ENCODE assay signal across 8 cellular contexts in the genomic region with DNA sequence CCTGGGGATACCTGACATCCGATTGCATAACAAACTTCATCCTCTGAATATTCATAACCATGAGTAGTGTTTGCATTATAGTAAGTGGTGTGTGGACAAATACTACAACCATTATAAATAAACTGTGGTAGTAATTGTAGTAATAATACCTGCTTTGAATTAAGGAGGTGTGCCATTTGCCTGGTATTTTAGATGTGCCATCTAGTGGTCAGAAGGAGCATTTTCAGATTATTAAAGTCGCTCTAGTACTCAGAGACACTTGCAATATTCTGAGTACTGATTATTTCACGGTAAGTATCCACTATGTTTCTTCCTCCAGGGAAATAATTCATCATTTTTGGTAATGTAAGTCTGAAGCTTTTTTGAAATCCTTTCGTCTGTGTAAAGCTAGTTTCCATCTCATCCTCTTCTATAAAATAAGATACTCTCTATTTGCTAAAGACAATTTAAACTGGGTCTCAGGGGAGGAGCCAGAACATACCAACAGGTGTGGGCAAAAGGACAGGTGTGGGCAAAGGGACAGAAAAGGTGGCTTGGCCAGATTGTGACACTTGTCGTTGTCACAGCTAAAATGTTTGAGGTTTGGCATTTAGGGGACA.
DNase-seq lines count a peak whose midpoint lies in the region; ATAC-seq and TF ChIP-seq lines count a peak whose summit lies in the region.

No MANE protein-coding gene starts in this region.

- H3K9me3 Mint-ChIP-seq in CD14-positive monocyte (no peaks in the 10 kb centered on the region), chondrocyte (ENCODE audit: low read depth) (no peaks in the 10 kb centered on the region)
- no peaks in the 10 kb centered on the region for H3K9me3 Mint-ChIP-seq in activated naive CD8-positive, alpha-beta T cell treated with anti-CD3 and anti-CD28 coated beads, Interleukin-2, amount 50 U/mL, for 24 hours

- H3K27me3 Mint-ChIP-seq in CD14-positive monocyte (ENCODE audit: low read depth in 3 of 3) (peaks cover 2 to 6% (median 3%) of the 10 kb centered on the region in 3 donors), chondrocyte (ENCODE audit: low read depth) (peaks cover 27% of the 10 kb centered on the region)
- H3K27me3 Mint-ChIP-seq in activated naive CD8-positive, alpha-beta T cell treated with anti-CD3 and anti-CD28 coated beads, Interleukin-2, amount 50 U/mL, for 24 hours: peaks cover 2% of the 10 kb centered on the region

- no peak overlapping the region for H3K4me3 Mint-ChIP-seq in CD14-positive monocyte
- H3K4me3 Mint-ChIP-seq in chondrocyte (ENCODE audit: unreplicated experiment): no peak overlapping the region
- no peak overlapping the region for H3K4me3 Mint-ChIP-seq in activated naive CD8-positive, alpha-beta T cell treated with anti-CD3 and anti-CD28 coated beads, Interleukin-2, amount 50 U/mL, for 24 hours

- H3K36me3 Mint-ChIP-seq in CD14-positive monocyte (no peaks in the 10 kb centered on the region), chondrocyte (ENCODE audit: low read depth) (no peaks in the 10 kb centered on the region)
- H3K36me3 Mint-ChIP-seq in activated naive CD8-positive, alpha-beta T cell treated with anti-CD3 and anti-CD28 coated beads, Interleukin-2, amount 50 U/mL, for 24 hours (ENCODE audit: low read depth): no peaks in the 10 kb centered on the region

- H3K9me2 ChIP-seq in neural cell (ENCODE audit: insufficient read depth, low read length): no peaks in the 10 kb centered on the region

- ATAC-seq in GM21381 (IDR thresholded peaks at IDR 0.05; ENCODE audit: unreplicated experiment): peak; percentile 68
- no peak for ATAC-seq in activated naive CD8-positive, alpha-beta T cell treated with anti-CD3 and anti-CD28 coated beads, Interleukin-2, amount 50 U/mL, for 24 hours

- no peak overlapping the region for H3K4me2 ChIP-seq in neural cell (ENCODE audit: low read length)

- H2AFZ ChIP-seq in neural cell (ENCODE audit: low read depth, low read length): no peak overlapping the region

- no peaks in the 10 kb centered on the region for H3K36me3 ChIP-seq in neural cell (ENCODE audit: insufficient read depth, low read length)

- H3K4me3 ChIP-seq in neural cell (ENCODE audit: low read length): no peak overlapping the region

- no peaks in the 10 kb centered on the region for H3K27me3 ChIP-seq in neural cell (ENCODE audit: insufficient read depth, low read depth, low read length)

- TF ChIP-seq RAD21 in neural cell (conservative IDR thresholded peaks at IDR 0.05): peak; percentile 61

- H4K20me1 ChIP-seq in neural cell (ENCODE audit: insufficient read depth): no peaks in the 10 kb centered on the region

- TF ChIP-seq EP300 in neural cell (conservative IDR thresholded peaks at IDR 0.05; ENCODE audit: poor library complexity, severe bottlenecking): no peak

- H3K9me3 ChIP-seq in neural cell (ENCODE audit: low read length): no peaks in the 10 kb centered on the region

- no peaks in the 10 kb centered on the region for H3K79me2 ChIP-seq in neural cell (replicated peaks; ENCODE audit: insufficient read depth, low read length)

- H3K4me1 Mint-ChIP-seq in CD14-positive monocyte: peaks cover 11% of the 10 kb centered on the region
- no peaks in the 10 kb centered on the region for H3K4me1 Mint-ChIP-seq in chondrocyte (ENCODE audit: low read depth)
- H3K4me1 Mint-ChIP-seq in activated naive CD8-positive, alpha-beta T cell treated with anti-CD3 and anti-CD28 coated beads, Interleukin-2, amount 50 U/mL, for 24 hours: no peaks in the 10 kb centered on the region

- TF ChIP-seq CTCF in CD14-positive monocyte (IDR thresholded peaks at IDR 0.05) (peak; percentile 95), chondrocyte (IDR thresholded peaks at IDR 0.05) (peak; percentile 88), neural cell (IDR thresholded peaks at IDR 0.05; ENCODE audit: poor library complexity, severe bottlenecking) (peak; percentile 66)

- H3K27ac ChIP-seq in neural cell (ENCODE audit: low read length): no peak overlapping the region

- no peak overlapping the region for H3K9ac ChIP-seq in neural cell (ENCODE audit: low read length)

- DNase-seq in CD14-positive monocyte (ENCODE audit: low spot score): no peak
- peak; percentile 30 for DNase-seq in NCI-H69 (lab: John Stamatoyannopoulos, UW)
- DNase-seq in chondrocyte (ENCODE audit: low spot score): no peak
- no peak for DNase-seq in activated naive CD8-positive, alpha-beta T cell treated with anti-CD3 and anti-CD28 coated beads, Interleukin-2, amount 50 U/mL, for 24 hours
- no peak for DNase-seq in activated CD4-positive, alpha-beta T cell treated with anti-CD3 and anti-CD28 coated beads for 4 hours
- DNase-seq in NK-92 (lab: John Stamatoyannopoulos, UW; ENCODE audit: unreplicated experiment): no peak

- H3F3A ChIP-seq in neural cell (ENCODE audit: insufficient read depth, low read length, poor library complexity, severe bottlenecking): no peaks in the 10 kb centered on the region

- intact Hi-C loops in CD14-positive monocyte (cut with micrococcal nuclease): loop anchor here in 1 of 2 donors (10.0 kb wide), 1 partner anchor 311 kb away; no protein-coding TSS in a partner anchor

- H3K27ac Mint-ChIP-seq in CD14-positive monocyte (peak overlapping the region in 1 of 7 donors; percentile 19), chondrocyte (ENCODE audit: unreplicated experiment) (no peak overlapping the region)
- H3K27ac Mint-ChIP-seq in activated naive CD8-positive, alpha-beta T cell treated with anti-CD3 and anti-CD28 coated beads, Interleukin-2, amount 50 U/mL, for 24 hours: no peak overlapping the region

TF ChIP-seq in neural cell, 6 proteins besides CTCF, POLR2A, EP300 and RAD21:
- TF ChIP-seq TAF1 (IDR thresholded peaks at IDR 0.05; ENCODE audit: low read depth) (no peak), EZH2 (IDR thresholded peaks at IDR 0.05; ENCODE audit: borderline replicate concordance, insufficient read depth, low read length, poor library complexity, severe bottlenecking) (no peak), SMC3 (conservative IDR thresholded peaks at IDR 0.05; ENCODE audit: poor library complexity) (peak; percentile 70)
- TF ChIP-seq, protein P1, sequence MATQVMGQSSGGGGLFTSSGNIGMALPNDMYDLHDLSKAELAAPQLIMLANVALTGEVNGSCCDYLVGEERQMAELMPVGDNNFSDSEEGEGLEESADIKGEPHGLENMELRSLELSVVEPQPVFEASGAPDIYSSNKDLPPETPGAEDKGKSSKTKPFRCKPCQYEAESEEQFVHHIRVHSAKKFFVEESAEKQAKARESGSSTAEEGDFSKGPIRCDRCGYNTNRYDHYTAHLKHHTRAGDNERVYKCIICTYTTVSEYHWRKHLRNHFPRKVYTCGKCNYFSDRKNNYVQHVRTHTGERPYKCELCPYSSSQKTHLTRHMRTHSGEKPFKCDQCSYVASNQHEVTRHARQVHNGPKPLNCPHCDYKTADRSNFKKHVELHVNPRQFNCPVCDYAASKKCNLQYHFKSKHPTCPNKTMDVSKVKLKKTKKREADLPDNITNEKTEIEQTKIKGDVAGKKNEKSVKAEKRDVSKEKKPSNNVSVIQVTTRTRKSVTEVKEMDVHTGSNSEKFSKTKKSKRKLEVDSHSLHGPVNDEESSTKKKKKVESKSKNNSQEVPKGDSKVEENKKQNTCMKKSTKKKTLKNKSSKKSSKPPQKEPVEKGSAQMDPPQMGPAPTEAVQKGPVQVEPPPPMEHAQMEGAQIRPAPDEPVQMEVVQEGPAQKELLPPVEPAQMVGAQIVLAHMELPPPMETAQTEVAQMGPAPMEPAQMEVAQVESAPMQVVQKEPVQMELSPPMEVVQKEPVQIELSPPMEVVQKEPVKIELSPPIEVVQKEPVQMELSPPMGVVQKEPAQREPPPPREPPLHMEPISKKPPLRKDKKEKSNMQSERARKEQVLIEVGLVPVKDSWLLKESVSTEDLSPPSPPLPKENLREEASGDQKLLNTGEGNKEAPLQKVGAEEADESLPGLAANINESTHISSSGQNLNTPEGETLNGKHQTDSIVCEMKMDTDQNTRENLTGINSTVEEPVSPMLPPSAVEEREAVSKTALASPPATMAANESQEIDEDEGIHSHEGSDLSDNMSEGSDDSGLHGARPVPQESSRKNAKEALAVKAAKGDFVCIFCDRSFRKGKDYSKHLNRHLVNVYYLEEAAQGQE (IDR thresholded peaks at IDR 0.05; ENCODE audit: borderline replicate concordance): no peak
